Comparison of ENCODE assay signal across 18 cellular contexts in genomic region chr18:46069524-46069923, GRCh38. TPM values are rescaled to one million over a fixed set of nuclear protein-coding genes. Genes with fewer than 3 reads are reported as not detected.
DNase-seq lines count a peak whose midpoint lies in the region; ATAC-seq and TF ChIP-seq lines count a peak whose summit lies in the region.
"Had no signal": no experiment of that assay in that cellular context is flagged by ENCODE, and none has a peak within 500 bp of the region (broad histone marks: within the 10 kb centered on the region; RNA-seq: fewer than 3 reads in every experiment).

No MANE protein-coding gene starts in this region.

- no peaks in the 10 kb centered on the region for H3K27me3 Mint-ChIP-seq in activated CD4-positive, alpha-beta T cell treated with anti-CD3 and anti-CD28 coated beads for 36 hours

- no peaks in the 10 kb centered on the region for H4K20me1 ChIP-seq in Karpas-422 (ENCODE audit: insufficient read depth, low read depth, low read length)
- no peaks in the 10 kb centered on the region for H4K20me1 ChIP-seq in osteoblast (ENCODE audit: insufficient read depth, low read length)

- DNase-seq in activated CD4-positive, alpha-beta T cell treated with anti-CD3 and anti-CD28 coated beads for 36 hours, result no peak
- no peak for DNase-seq in activated CD4-positive, alpha-beta T cell treated with anti-CD3 and anti-CD28 coated beads for 48 hours
- DNase-seq in Karpas-422 (peak; percentile 10), prostate gland (ENCODE audit: low spot score) (no peak), osteoblast (ENCODE audit: insufficient read length, low spot score, missing footprints) (no peak), aorta (no peak), globus pallidus (ENCODE audit: low spot score) (no peak)
- DNase-seq: amniotic stem cell; COR-L47; hippocampal formation; naive B cell; NCI-H146; NCI-H510A; stimulated activated CD4-positive, alpha-beta T cell treated with anti-CD3 and anti-CD28 coated beads, Interleukin-4, amount 100 ng/mL, for 1 hour; uterus had no signal

- WGBS in esophagus, 2 donors, result 55 to 61% methylated on average over 4 of the region's 4 CpGs
- WGBS in prostate gland, result 54% methylated on average over 4 of the region's 4 CpGs
- WGBS in aorta, 2 donors, result 84 to 88% methylated on average over 4 of the region's 4 CpGs

- no peaks in the 10 kb centered on the region for H3K9me2 ChIP-seq in Karpas-422 (replicated peaks; ENCODE audit: insufficient read depth, low read length)

- H2AFZ ChIP-seq in Karpas-422 (ENCODE audit: low read length), result no peak overlapping the region
- H2AFZ ChIP-seq in osteoblast (ENCODE audit: low read length), result no peak overlapping the region

- no peak for ATAC-seq in activated CD4-positive, alpha-beta T cell treated with anti-CD3 and anti-CD28 coated beads for 36 hours
- no peak for ATAC-seq in aorta (ENCODE audit: low FRiP score)
- ATAC-seq: WTC11 had no signal

- H3K27me3 ChIP-seq in Karpas-422 (ENCODE audit: low read length), result no peaks in the 10 kb centered on the region
- no peaks in the 10 kb centered on the region for H3K27me3 ChIP-seq in esophagus (ENCODE audit: control insufficient read depth in 1 of 2, insufficient read depth in 2 of 2, low read length in 2 of 2)
- no peaks in the 10 kb centered on the region for H3K27me3 ChIP-seq in prostate gland (replicated peaks; ENCODE audit: insufficient read depth)
- H3K27me3 ChIP-seq in osteoblast (ENCODE audit: insufficient read depth, low read length), result no peaks in the 10 kb centered on the region
- no peaks in the 10 kb centered on the region for H3K27me3 ChIP-seq in aorta (ENCODE audit: control insufficient read depth in 1 of 2, insufficient read depth in 2 of 2, low read length in 1 of 2)
- H3K27me3 ChIP-seq: right atrium auricular region, uterus had no signal

- H3K4me1 ChIP-seq in Karpas-422 (ENCODE audit: low read length) (peaks cover 5% of the 10 kb centered on the region), esophagus (ENCODE audit: control insufficient read depth in 2 of 2, insufficient read depth in 2 of 2, low read length in 1 of 2) (peaks cover 4 to 8% of the 10 kb centered on the region in 2 donors), prostate gland (replicated peaks) (no peaks in the 10 kb centered on the region), osteoblast (ENCODE audit: insufficient read depth, low read length) (peaks cover 25% of the 10 kb centered on the region), aorta (ENCODE audit: control insufficient read depth in 1 of 2, insufficient read depth in 2 of 2, low read length in 2 of 2) (no peaks in the 10 kb centered on the region)

- no peak overlapping the region for H3K4me2 ChIP-seq in Karpas-422 (ENCODE audit: low read depth, low read length, poor library complexity, severe bottlenecking)
- H3K4me2 ChIP-seq in osteoblast (ENCODE audit: insufficient read depth, low read length), result no peak overlapping the region

- H3K27ac Mint-ChIP-seq in activated CD4-positive, alpha-beta T cell treated with anti-CD3 and anti-CD28 coated beads for 36 hours, result peak overlapping the region; percentile 55

- no peaks in the 10 kb centered on the region for H3K36me3 ChIP-seq in Karpas-422 (ENCODE audit: insufficient read depth, low read length)
- H3K36me3 ChIP-seq in esophagus (ENCODE audit: control insufficient read depth in 2 of 2, insufficient read depth in 2 of 2, low read length in 1 of 2), result no peaks in the 10 kb centered on the region
- no peaks in the 10 kb centered on the region for H3K36me3 ChIP-seq in prostate gland
- no peaks in the 10 kb centered on the region for H3K36me3 ChIP-seq in osteoblast (ENCODE audit: insufficient read depth, low read length)
- H3K36me3 ChIP-seq in aorta (ENCODE audit: control insufficient read depth in 1 of 2, insufficient read depth in 2 of 2, low read length in 1 of 2), result no peaks in the 10 kb centered on the region
- H3K36me3 ChIP-seq: right atrium auricular region, uterus had no signal

- peaks cover 2% of the 10 kb centered on the region for H3K9me3 Mint-ChIP-seq in activated CD4-positive, alpha-beta T cell treated with anti-CD3 and anti-CD28 coated beads for 36 hours (ENCODE audit: low read depth)

- H3K79me2 ChIP-seq in Karpas-422 (ENCODE audit: low read length) (no peaks in the 10 kb centered on the region), osteoblast (ENCODE audit: insufficient read depth, low read length) (peaks cover 42% of the 10 kb centered on the region)

- intact Hi-C loops in activated CD4-positive, alpha-beta T cell treated with anti-CD3 and anti-CD28 coated beads for 36 hours (cut with DNase I, micrococcal nuclease), result loop anchor here (1.0 kb wide), 1 partner anchor 56 kb away; no protein-coding TSS in a partner anchor
- intact Hi-C loops in prostate gland (cut with DNase I) (no loop called here), aorta (cut with DNase I) (no loop called here)

- peaks cover 40% of the 10 kb centered on the region for H3K4me1 Mint-ChIP-seq in activated CD4-positive, alpha-beta T cell treated with anti-CD3 and anti-CD28 coated beads for 36 hours

- H3K4me3 Mint-ChIP-seq in activated CD4-positive, alpha-beta T cell treated with anti-CD3 and anti-CD28 coated beads for 36 hours, result no peak overlapping the region
- H3K4me3 Mint-ChIP-seq: naive B cell, WTC11 had no signal

- peaks cover 2% of the 10 kb centered on the region for H3K36me3 Mint-ChIP-seq in activated CD4-positive, alpha-beta T cell treated with anti-CD3 and anti-CD28 coated beads for 36 hours (ENCODE audit: low read depth)
- H3K36me3 Mint-ChIP-seq: naive B cell, WTC11 had no signal

- POLR2A ChIA-PET in activated CD4-positive, alpha-beta T cell treated with anti-CD3 and anti-CD28 coated beads for 36 hours (lab: Charles Lee), result no interaction called here

- H3K9ac ChIP-seq in Karpas-422 (ENCODE audit: low read length), result no peak overlapping the region

- H3K4me3 ChIP-seq in Karpas-422 (ENCODE audit: low read length) (no peak overlapping the region), esophagus (ENCODE audit: low read depth in 1 of 2, low read length in 2 of 2) (no peak overlapping the region), prostate gland (no peak overlapping the region), osteoblast (ENCODE audit: insufficient read depth, low read length) (no peak overlapping the region), aorta (ENCODE audit: low read length in 2 of 2) (no peak overlapping the region)
- H3K4me3 ChIP-seq: right atrium auricular region, uterus had no signal

- TF ChIP-seq POLR2A in prostate gland (IDR thresholded peaks at IDR 0.05), result no peak

- H3K27ac ChIP-seq in Karpas-422 (ENCODE audit: low read length) (no peak overlapping the region), esophagus (ENCODE audit: low read depth in 2 of 2, low read length in 1 of 2) (peak overlapping the region; percentile 20 to 24), prostate gland (peak overlapping the region; percentile 9 to 67), osteoblast (ENCODE audit: low read depth, low read length) (no peak overlapping the region), aorta (ENCODE audit: low read depth in 1 of 2, low read length in 2 of 2) (no peak overlapping the region)
- H3K27ac ChIP-seq: right atrium auricular region, uterus had no signal

- CTCF ChIA-PET in activated CD4-positive, alpha-beta T cell treated with anti-CD3 and anti-CD28 coated beads for 36 hours (lab: Charles Lee), result interaction anchor here (0.6 to 1.7 kb wide), 4 partner anchors 9 to 191 kb away, joined by 3 to 4 read pairs (median 4); no protein-coding TSS in a partner anchor

- TF ChIP-seq CTCF in prostate gland (IDR thresholded peaks at IDR 0.05) (no peak), osteoblast (IDR thresholded peaks at IDR 0.05; ENCODE audit: extremely low read depth, low read depth, low read length) (no peak)

- no peaks in the 10 kb centered on the region for H3K9me3 ChIP-seq in Karpas-422 (ENCODE audit: low read length)
- no peaks in the 10 kb centered on the region for H3K9me3 ChIP-seq in esophagus (ENCODE audit: control insufficient read depth in 2 of 2, insufficient read depth in 1 of 2, low read depth in 1 of 2, low read length in 1 of 2)
- no peaks in the 10 kb centered on the region for H3K9me3 ChIP-seq in prostate gland
- H3K9me3 ChIP-seq in osteoblast (ENCODE audit: low read depth, low read length), result no peaks in the 10 kb centered on the region
- H3K9me3 ChIP-seq in aorta (ENCODE audit: control insufficient read depth, low read length), result no peaks in the 10 kb centered on the region
- H3K9me3 ChIP-seq: uterus had no signal

RNA-seq across cellular contexts. Expression of gene PSTPIP2, which starts 2.5 kb away (rescaled TPM):
- total RNA-seq in activated CD4-positive, alpha-beta T cell treated with anti-CD3 and anti-CD28 coated beads for 36 hours, result 10 to 100 TPM; 11.5 to 15.3 TPM
- total RNA-seq in Karpas-422 (2014; rRNA removed; shearing (Covaris generic); ENCODE audit: low replicate concordance), result not detected in 2 replicates
- polyA plus RNA-seq in esophagus, result 1 to 10 TPM; 4.2 to 6.4 TPM
- 10 to 100 TPM in 1 of 2 donors, 1 to 10 TPM in 1; 7.0 to 21.1 TPM for total RNA-seq in prostate gland
- total RNA-seq in osteoblast, result 5.8 and 6.8 TPM in 2 replicates
- 10 to 100 TPM; 10.6 to 12.6 TPM for total RNA-seq in aorta
- polyA plus RNA-seq in aorta, result 1 to 10 TPM; 2.0 to 2.8 TPM

RNA-seq across cellular contexts. Expression of gene ATP5F1A, which starts 28.6 kb away (rescaled TPM):
- 100 to 1,000 TPM; 375 to 515 TPM for total RNA-seq in activated CD4-positive, alpha-beta T cell treated with anti-CD3 and anti-CD28 coated beads for 36 hours
- total RNA-seq in Karpas-422 (2014; rRNA removed; shearing (Covaris generic); ENCODE audit: low replicate concordance), result 417 and 563 TPM in 2 replicates
- polyA plus RNA-seq in esophagus (100 to 1,000 TPM; 122 to 390 TPM), aorta (100 to 1,000 TPM; 225 to 335 TPM)
- total RNA-seq in prostate gland (100 to 1,000 TPM; 457 to 522 TPM), osteoblast (511 and 578 TPM in 2 replicates), aorta (100 to 1,000 TPM; 189 TPM)

RNA-seq across cellular contexts. Expression of gene HAUS1, which starts 34.7 kb away (rescaled TPM):
- total RNA-seq in activated CD4-positive, alpha-beta T cell treated with anti-CD3 and anti-CD28 coated beads for 36 hours, result 10 to 100 TPM; 62.2 to 79.9 TPM
- total RNA-seq in Karpas-422 (2014; rRNA removed; shearing (Covaris generic); ENCODE audit: low replicate concordance), result 30.9 and 46.3 TPM in 2 replicates
- polyA plus RNA-seq in esophagus (10 to 100 TPM; 16.5 to 18.8 TPM), aorta (10 to 100 TPM; 15.5 to 18.9 TPM)
- total RNA-seq in prostate gland (10 to 100 TPM; 19.9 to 26.9 TPM), osteoblast (31.8 and 40.9 TPM in 2 replicates), aorta (10 to 100 TPM; 15.0 to 17.4 TPM)

Comparison
In these comparisons a context has a peak if more than half of its experiments do, and no peak if none do; other contexts are left out.
1. H3K27ac ChIP-seq: peak in esophagus (2 of 2) and prostate gland (2 of 2); none in Karpas-422 (single experiment), osteoblast (single experiment) and aorta (0 of 2).
2. intact Hi-C loops: an anchor here in activated CD4-positive, alpha-beta T cell treated with anti-CD3 and anti-CD28 coated beads for 36 hours (1.0 kb wide); none called in prostate gland and aorta.